ENCODE assay signal across 20 cellular contexts in the genomic region with DNA sequence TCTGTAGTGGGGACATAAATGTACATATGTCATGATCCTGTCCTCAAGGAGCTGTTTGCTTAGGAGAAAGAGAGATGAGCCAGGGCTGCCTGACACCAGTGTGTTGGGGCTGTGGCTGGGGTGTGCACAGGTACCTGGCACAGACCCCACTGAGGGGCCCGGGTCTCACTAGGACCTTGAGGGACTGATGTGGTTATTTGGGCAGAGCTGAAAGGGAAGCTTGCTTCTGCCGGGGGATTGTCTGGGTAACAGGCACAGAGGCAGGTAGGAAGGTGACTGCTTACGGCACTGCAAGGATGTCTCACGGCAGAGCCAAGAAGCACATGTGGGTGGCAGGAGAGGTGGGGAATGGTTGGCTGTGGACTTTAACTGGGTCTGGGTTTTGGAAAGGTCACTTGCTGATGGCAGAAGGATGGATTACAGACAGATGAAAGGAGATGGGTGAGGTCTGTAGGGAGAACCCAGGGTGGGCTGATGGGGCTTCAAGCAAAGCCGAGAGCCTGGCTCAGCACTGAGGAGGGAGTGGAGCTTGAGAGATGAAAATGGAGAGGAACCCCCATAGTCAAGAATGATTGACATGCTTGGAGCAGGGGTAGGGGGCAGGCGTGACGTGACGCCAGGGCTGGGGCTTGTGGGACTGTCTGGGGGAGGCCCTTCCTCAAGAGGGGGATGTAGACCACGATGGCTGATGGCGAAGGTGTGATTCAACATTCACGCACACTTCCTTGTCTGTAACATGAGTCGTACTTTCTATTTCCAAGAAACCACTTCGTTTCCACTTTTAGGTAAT.
"Had no signal": no experiment of that assay in that cellular context is flagged by ENCODE, and none has a peak within 500 bp of the region (broad histone marks: within the 10 kb centered on the region; RNA-seq: fewer than 3 reads in every experiment).

No MANE protein-coding gene starts in this region.

- H3K27me3 Mint-ChIP-seq: activated naive CD4-positive, alpha-beta T cell treated with anti-CD3 and anti-CD28 coated beads, Interleukin-2, amount 10 ng/mL, durations not matched to agents 7 days and 5 days had no signal

- H3K4me3 ChIP-seq: neural progenitor cell, ovary, prostate gland, right atrium auricular region, SK-N-MC, spleen, tibial artery had no signal

- H3K36me3 ChIP-seq: neural progenitor cell, ovary, prostate gland, right atrium auricular region, spleen, tibial artery had no signal

- H3K4me1 Mint-ChIP-seq: mesothelial cell of epicardium had no signal

- H3K27me3 ChIP-seq: neural progenitor cell, ovary, right atrium auricular region, tibial artery had no signal

- H3K4me3 Mint-ChIP-seq: activated naive CD4-positive, alpha-beta T cell treated with anti-CD3 and anti-CD28 coated beads, Interleukin-2, amount 10 ng/mL, durations not matched to agents 7 days and 5 days; mesothelial cell of epicardium; neural progenitor cell had no signal

- H3K27ac Mint-ChIP-seq: activated naive CD4-positive, alpha-beta T cell treated with anti-CD3 and anti-CD28 coated beads, Interleukin-2, amount 10 ng/mL, durations not matched to agents 7 days and 5 days; mesothelial cell of epicardium; neural progenitor cell had no signal

- H3K36me3 Mint-ChIP-seq: activated naive CD4-positive, alpha-beta T cell treated with anti-CD3 and anti-CD28 coated beads, Interleukin-2, amount 10 ng/mL, durations not matched to agents 7 days and 5 days; mesothelial cell of epicardium; naive thymus-derived CD8-positive, alpha-beta T cell; neural progenitor cell had no signal

- DNase-seq: activated CD4-positive, alpha-beta T cell treated with anti-CD3 and anti-CD28 coated beads for 1 hour; activated naive CD4-positive, alpha-beta T cell treated with anti-CD3 and anti-CD28 coated beads, Interleukin-2, amount 10 ng/mL, durations not matched to agents 7 days and 5 days; activated T-cell treated with anti-CD3 and anti-CD28 coated beads, Interleukin-2, amount 50 U/mL, for 48 hours; central memory CD4-positive, alpha-beta T cell; effector memory CD4-positive, alpha-beta T cell; hippocampal formation; left ventricle myocardium superior; mammary epithelial cell; naive thymus-derived CD8-positive, alpha-beta T cell; ovary; spleen; stimulated activated CD4-positive, alpha-beta T cell treated with anti-CD3 and anti-CD28 coated beads, Interleukin-4, amount 100 ng/mL, for 1 hour; stimulated activated naive CD4-positive, alpha-beta T cell treated with Interleukin-2 at 50 U/mL for 16 hours had no signal

- H3K9me3 Mint-ChIP-seq: activated naive CD4-positive, alpha-beta T cell treated with anti-CD3 and anti-CD28 coated beads, Interleukin-2, amount 10 ng/mL, durations not matched to agents 7 days and 5 days; mesothelial cell of epicardium had no signal

- ATAC-seq: esophagus mucosa; left ventricle myocardium superior; naive thymus-derived CD8-positive, alpha-beta T cell had no signal
